In the genomic region with DNA sequence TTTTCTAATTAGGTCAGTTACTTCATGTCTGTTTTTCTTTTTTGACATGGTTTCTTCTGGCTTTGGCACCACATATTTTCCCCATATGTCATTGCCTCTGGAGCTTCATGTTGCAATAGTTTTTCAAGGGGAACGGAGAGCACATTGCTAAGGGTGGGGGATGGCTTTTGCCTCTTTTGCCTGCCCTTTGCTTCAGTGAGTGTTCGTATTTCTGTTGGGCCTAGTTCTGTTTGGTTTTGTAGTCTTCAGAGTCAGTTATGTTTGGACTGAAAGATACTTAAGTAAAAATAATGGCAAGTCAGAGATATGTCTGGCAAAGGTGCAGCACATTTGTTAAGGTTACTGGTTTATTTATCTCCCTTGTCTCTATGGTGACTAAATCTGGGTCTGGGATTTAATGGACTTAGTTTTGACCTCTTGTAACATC, we compare ENCODE assay signal across 10 cellular contexts. TPM values are rescaled to one million over a fixed set of nuclear protein-coding genes. Genes with fewer than 3 reads are reported as not detected.
A peak's percentile ranks its signal among the peaks of the same experiment; 100 is the strongest.
DNase-seq lines count a peak whose midpoint lies in the region; ATAC-seq, FAIRE-seq and TF ChIP-seq lines count a peak whose summit lies in the region.
"Had no signal": no experiment of that assay in that cellular context is flagged by ENCODE, and none has a peak within 500 bp of the region (broad histone marks: within the 10 kb centered on the region; RNA-seq: fewer than 3 reads in every experiment).

No MANE protein-coding gene starts in this region.

- TF ChIP-seq POLR2A in HepG2 (IDR thresholded peaks at IDR 0.05; ENCODE audit: insufficient read depth in 1 of 2, low read depth in 2 of 2, low read length in 2 of 2) (no peak), esophagus muscularis mucosa (IDR thresholded peaks at IDR 0.05; ENCODE audit: low read depth) (no peak)

- no peaks in the 10 kb centered on the region for H3K9me3 ChIP-seq in liver (ENCODE audit: control insufficient read depth in 4 of 4, low read length in 3 of 4)
- H3K9me3 ChIP-seq in HepG2 (ENCODE audit: low read length) = no peaks in the 10 kb centered on the region
- no peaks in the 10 kb centered on the region for H3K9me3 ChIP-seq in esophagus muscularis mucosa
- H3K9me3 ChIP-seq in mucosa of rectum (ENCODE audit: control insufficient read depth in 2 of 2, low read length in 2 of 2) = no peaks in the 10 kb centered on the region

- no peaks in the 10 kb centered on the region for H3K36me3 ChIP-seq in liver (ENCODE audit: control insufficient read depth in 4 of 4, insufficient read depth in 3 of 4, low read depth in 1 of 4, low read length in 3 of 4)
- no peaks in the 10 kb centered on the region for H3K36me3 ChIP-seq in HepG2 (replicated peaks in 1 of 2; ENCODE audit: control insufficient read depth in 1 of 2, insufficient read depth in 2 of 2, low read length in 2 of 2)
- no peaks in the 10 kb centered on the region for H3K36me3 ChIP-seq in esophagus muscularis mucosa
- no peaks in the 10 kb centered on the region for H3K36me3 ChIP-seq in mucosa of rectum (ENCODE audit: control insufficient read depth in 2 of 2, insufficient read depth in 2 of 2, low read length in 2 of 2)

- no peaks in the 10 kb centered on the region for H4K20me1 ChIP-seq in HepG2 (ENCODE audit: insufficient read depth, low read length)

- 31% methylated on average over 2 of the region's 2 CpGs for WGBS in liver
- WGBS in HepG2 (ENCODE audit: low lambda C conversion rate) = 0% methylated on average over 2 of the region's 2 CpGs
- 32% methylated on average over 2 of the region's 2 CpGs for WGBS in esophagus muscularis mucosa

- CTCF ChIA-PET in HepG2 (lab: Yijun Ruan, JAX; ENCODE audit: low intra/inter-chr PET ratio, low total read pairs) = no interaction called here

- TF ChIP-seq EP300 in HepG2 (IDR thresholded peaks at IDR 0.05; ENCODE audit: low read depth in 2 of 2, low read length in 2 of 2) (no peak), HepG2 (CRISPR knock-in tag; IDR thresholded peaks at IDR 0.05; ENCODE audit: borderline replicate concordance) (no peak), esophagus muscularis mucosa (IDR thresholded peaks at IDR 0.05) (peak; percentile 82)

- H3K79me2 ChIP-seq in HepG2 (ENCODE audit: insufficient read depth, low read length) = no peaks in the 10 kb centered on the region

- no peak overlapping the region for H2AFZ ChIP-seq in HepG2 (ENCODE audit: low read length)

- BruUV-seq in HepG2 (replicated peaks; lab: Mats Ljungman, UMichigan) = no TSS peak

- ATAC-seq in HepG2 = no peak
- ATAC-seq in HG03097 (IDR thresholded peaks at IDR 0.05; ENCODE audit: low FRiP score, unreplicated experiment) = no peak
- ATAC-seq: GM12878 had no signal

- H3K4me2 ChIP-seq in HepG2 (ENCODE audit: low read depth, low read length) = no peak overlapping the region

- H3K4me1 ChIP-seq in liver (ENCODE audit: control insufficient read depth in 4 of 4, insufficient read depth in 4 of 4, low read length in 3 of 4) (peaks cover 0 to 8% (median 2%) of the 10 kb centered on the region in 4 donors), HepG2 (ENCODE audit: insufficient read depth, low read length) (no peaks in the 10 kb centered on the region), esophagus muscularis mucosa (peaks cover 21 to 97% (median 81%) of the 10 kb centered on the region in 4 donors), mucosa of rectum (ENCODE audit: control insufficient read depth in 2 of 2, insufficient read depth in 2 of 2, low read length in 2 of 2) (peaks cover 0 to 3% of the 10 kb centered on the region in 2 donors)

- peak overlapping the region; percentile 21 to 47 for H3K27ac ChIP-seq in liver (ENCODE audit: low read depth in 1 of 2, low read length in 2 of 2)
- no peak overlapping the region for H3K27ac ChIP-seq in HepG2 (ENCODE audit: extremely low read length, insufficient read depth, low read length)
- H3K27ac ChIP-seq in esophagus muscularis mucosa (replicated peaks in 1 of 4) = peak overlapping the region; percentile 84 to 99 (median 96)
- peak overlapping the region; percentile 66 to 69 for H3K27ac ChIP-seq in mucosa of rectum (ENCODE audit: low read depth in 2 of 2, low read length in 2 of 2)

- in situ Hi-C loops in HepG2 (cut with HindIII; ENCODE audit: extremely low pct_ligation_motif_present, low pct_unique_long_range_greater_than_20kb) = no loop called here

- intact Hi-C loops in HepG2 (cut with micrococcal nuclease; ENCODE audit: unreplicated experiment) = no loop called here
- intact Hi-C loops in esophagus muscularis mucosa (cut with DNase I) = no loop called here

- no peaks in the 10 kb centered on the region for H3K27me3 ChIP-seq in liver (ENCODE audit: control insufficient read depth in 4 of 4, insufficient read depth in 4 of 4, low read length in 3 of 4)
- H3K27me3 ChIP-seq in HepG2 (ENCODE audit: control insufficient read depth in 1 of 2, insufficient read depth in 2 of 2, low read length in 2 of 2) = no peaks in the 10 kb centered on the region
- no peaks in the 10 kb centered on the region for H3K27me3 ChIP-seq in esophagus muscularis mucosa
- no peaks in the 10 kb centered on the region for H3K27me3 ChIP-seq in mucosa of rectum (ENCODE audit: control insufficient read depth in 2 of 2, insufficient read depth in 2 of 2, low read length in 2 of 2)

- H3K4me3 ChIP-seq in liver (ENCODE audit: low read depth in 1 of 3, low read length in 3 of 3) (no peak overlapping the region), HepG2 (replicated peaks in 1 of 3; ENCODE audit: insufficient read depth in 1 of 3, low read depth in 2 of 3, low read length in 3 of 3) (no peak overlapping the region), esophagus muscularis mucosa (no peak overlapping the region), mucosa of rectum (ENCODE audit: low read length in 2 of 2) (no peak overlapping the region)
- H3K4me3 ChIP-seq: GM12878 had no signal

- TF ChIP-seq RAD21 in liver (IDR thresholded peaks at IDR 0.05) = peak in 1 of 2 donors; percentile 16
- no peak for TF ChIP-seq RAD21 in HepG2 (CRISPR knock-in tag; IDR thresholded peaks at IDR 0.05)

- POLR2A ChIA-PET in HepG2 (lab: Yijun Ruan, JAX) = no interaction called here

- H3K9ac ChIP-seq in liver (ENCODE audit: low read depth in 1 of 2, low read length in 2 of 2) (no peak overlapping the region), HepG2 (ENCODE audit: insufficient read depth, low read depth, low read length) (no peak overlapping the region), mucosa of rectum (ENCODE audit: low read depth in 1 of 2, low read length in 2 of 2) (no peak overlapping the region)

- no peak for DNase-seq in HepG2 (ENCODE audit: low spot score)
- DNase-seq in esophagus muscularis mucosa (ENCODE audit: extremely low spot score) = no peak
- DNase-seq in NCI-H1092 treated with DMSO at 0.1 percent for 48 hours (lab: John Stamatoyannopoulos, UW) = no peak
- DNase-seq in COLO829 (ENCODE audit: low spot score) = no peak
- no peak for DNase-seq in NCI-H2171 (lab: John Stamatoyannopoulos, UW)
- DNase-seq: NCI-H2029 treated with DMSO at 0.1 percent for 48 hours had no signal

- FAIRE-seq in HepG2 (lab: Jason Lieb, UNC) = no peak
- FAIRE-seq: GM12878 had no signal

- TF ChIP-seq CTCF in liver (IDR thresholded peaks at IDR 0.05; ENCODE audit: low read depth, low read length, missing input control) (no peak), HepG2 (CRISPR knock-in tag; IDR thresholded peaks at IDR 0.05) (no peak), esophagus muscularis mucosa (IDR thresholded peaks at IDR 0.05) (no peak)

TF ChIP-seq in liver, 16 proteins besides CTCF, POLR2A, EP300 and RAD21 (continues in another document):
- TF ChIP-seq GABPA (IDR thresholded peaks at IDR 0.05 in 1 of 2, conservative IDR thresholded peaks at IDR 0.05 in 1 of 2) (no peak), JUND (IDR thresholded peaks at IDR 0.05) (peak in 1 of 2 donors; percentile 41), NR2F2 (IDR thresholded peaks at IDR 0.05) (peak; percentile 71), ATF3 (IDR thresholded peaks at IDR 0.05) (no peak)

TF ChIP-seq in HepG2, 621 proteins besides CTCF, POLR2A, EP300 and RAD21 (continues in another document):
- TF ChIP-seq GTF2F1 (IDR thresholded peaks at IDR 0.05; ENCODE audit: low read length) = no peak

RNA-seq across cellular contexts. Expression of gene FHL1, which starts 29.1 kb away (rescaled TPM):
- total RNA-seq in liver (10 to 100 TPM in 1 of 2 donors, 1 to 10 TPM in 1; 8.8 to 18.7 TPM), HepG2 (2016; rRNA removed; fragmentation: Illumina TruSeq; extraction: Trizol) (not detected in 2 replicates), esophagus muscularis mucosa (1,000 to 10,000 TPM; 2,189 to 3,092 (median 2,823) TPM)
- polyA plus RNA-seq in liver (10 to 100 TPM; 11.3 to 20.2 TPM), HepG2 (2011; rRNA removed) (0.24 and 0.33 TPM in 2 replicates)
- total RNA-seq in HepG2 (2016; cell fraction: cytosol; rRNA removed; fragmentation: Illumina TruSeq; extraction: Trizol; ENCODE audit: low read depth) = not detected in 2 replicates
- not detected in 2 replicates for total RNA-seq in HepG2 (2016; cell fraction: insoluble cytoplasmic fraction; rRNA removed; fragmentation: Illumina TruSeq; extraction: Trizol)
- not detected in 2 replicates for total RNA-seq in HepG2 (2016; cell fraction: membrane; rRNA removed; fragmentation: Illumina TruSeq; extraction: Trizol)
- total RNA-seq in HepG2 (2016; cell fraction: nucleus; rRNA removed; fragmentation: Illumina TruSeq; extraction: Trizol) = not detected in 2 replicates
- polyA plus RNA-seq in HepG2 (2011; cell fraction: cytosol; rRNA removed) = 0.15 and 0.18 TPM in 2 replicates
- 0.14 and 0.18 TPM in 2 replicates for polyA plus RNA-seq in HepG2 (2011; cell fraction: nucleus; rRNA removed)
- 0.28 TPM in 1 of 2 replicates, not detected in the other for polyA plus RNA-seq in HepG2 (2012)
- not detected in 2 replicates for polyA plus RNA-seq in HepG2 (2016; cell fraction: cytosol; fragmentation: Illumina TruSeq; extraction: Trizol; ENCODE audit: low read depth)
- polyA plus RNA-seq in HepG2 (2016; cell fraction: insoluble cytoplasmic fraction; fragmentation: Illumina TruSeq; extraction: Trizol; ENCODE audit: low read depth) = 0.11 TPM in 1 of 2 replicates, not detected in the other
- 0.07 TPM in 1 of 2 replicates, not detected in the other for polyA plus RNA-seq in HepG2 (2016; cell fraction: membrane; fragmentation: Illumina TruSeq; extraction: Trizol; ENCODE audit: low read depth)
- not detected in 2 replicates for polyA plus RNA-seq in HepG2 (2016; cell fraction: nucleus; fragmentation: Illumina TruSeq; extraction: Trizol; ENCODE audit: insufficient read depth, low read depth)
- 1.0 and 84.7 TPM in 2 replicates for polyA minus RNA-seq in HepG2 (2011; rRNA and poly(A)+ RNA removed; ENCODE audit: low replicate concordance)
- polyA minus RNA-seq in HepG2 (2011; cell fraction: cytosol; rRNA and poly(A)+ RNA removed) = 0.40 TPM in 1 of 2 replicates, not detected in the other
- polyA minus RNA-seq in HepG2 (2011; cell fraction: nucleus; rRNA and poly(A)+ RNA removed) = 0.62 and 0.90 TPM in 2 replicates

Comparison
In these comparisons a context has a peak if more than half of its experiments do, and no peak if none do; other contexts are left out.
1. RNA of gene FHL1, which starts 29.1 kb away (total RNA-seq): 2,189 to 3,092 TPM in esophagus muscularis mucosa; 8.8 to 18.7 TPM in liver and not detected in HepG2; every median in the first group is over 100 times any median in the second.